In genomic region chr4:5012477-5012876, GRCh38 we compare ENCODE assay signal across 38 cellular contexts. TPM values are rescaled to one million over a fixed set of nuclear protein-coding genes. Genes with fewer than 3 reads are reported as not detected.
"Had no signal": no experiment of that assay in that cellular context is flagged by ENCODE, and none has a peak within 500 bp of the region (broad histone marks: within the 10 kb centered on the region; RNA-seq: fewer than 3 reads in every experiment).

No MANE protein-coding gene starts in this region.

- H3K4me1 Mint-ChIP-seq: activated B cell treated with CpG ODN at 0.5 μM for 24 hours; activated CD4-positive, alpha-beta T cell treated with anti-CD3 and anti-CD28 coated beads, Interleukin-2, amount 10 ng/mL, durations not matched to agents 24 days and 14 days; activated naive CD4-positive, alpha-beta T cell treated with anti-CD3 and anti-CD28 coated beads, Interleukin-2, amount 10 ng/mL, durations not matched to agents 7 days and 5 days; activated naive CD4-positive, alpha-beta T cell treated with anti-CD3 and anti-CD28 coated beads, Interleukin-2, amount 50 U/mL, for 24 hours; activated naive CD8-positive, alpha-beta T cell treated with anti-CD3 and anti-CD28 coated beads, Interleukin-2, amount 10 ng/mL, durations not matched to agents 7 days and 5 days; activated naive CD8-positive, alpha-beta T cell treated with anti-CD3 and anti-CD28 coated beads, Interleukin-2, amount 50 U/mL, for 24 hours; brain; central memory CD8-positive, alpha-beta T cell; T-cell; T-helper 17 cell had no signal

- H3K4me3 ChIP-seq: ascending aorta, cardiac muscle cell had no signal

- H3K9me3 ChIP-seq: ascending aorta had no signal

- H3K27ac Mint-ChIP-seq: activated B cell treated with CpG ODN at 0.5 μM for 24 hours; activated CD4-positive, alpha-beta memory T cell treated with anti-CD3 and anti-CD28 coated beads for 36 hours; activated CD4-positive, alpha-beta T cell treated with anti-CD3 and anti-CD28 coated beads, Interleukin-2, amount 10 ng/mL, durations not matched to agents 24 days and 14 days; activated CD8-positive, alpha-beta T cell treated with anti-CD3 and anti-CD28 coated beads for 36 hours; activated naive CD4-positive, alpha-beta T cell treated with anti-CD3 and anti-CD28 coated beads, Interleukin-2, amount 10 ng/mL, durations not matched to agents 7 days and 5 days; activated naive CD4-positive, alpha-beta T cell treated with anti-CD3 and anti-CD28 coated beads, Interleukin-2, amount 50 U/mL, for 24 hours; activated naive CD8-positive, alpha-beta T cell; activated naive CD8-positive, alpha-beta T cell treated with anti-CD3 and anti-CD28 coated beads, Interleukin-2, amount 10 ng/mL, durations not matched to agents 7 days and 5 days; activated naive CD8-positive, alpha-beta T cell treated with anti-CD3 and anti-CD28 coated beads, Interleukin-2, amount 50 U/mL, for 24 hours; activated T-cell treated with anti-CD3 and anti-CD28 coated beads, Interleukin-2, amount 50 U/mL, for 72 hours; activated T-helper 2 cell treated with anti-CD3 and anti-CD28 coated beads, Interferon-gamma antibody, Interleukin-2, Interleukin-4, amounts not matched to agents 10 μg/mL and 5 μg/mL and 100 μg/mL, durations not matched to agents 14 hours and 24 hours and 36 hours; brain; T-cell; T-helper 17 cell had no signal

- H3K27me3 ChIP-seq: ascending aorta, cardiac muscle cell had no signal

- H3K36me3 Mint-ChIP-seq: activated CD4-positive, alpha-beta memory T cell treated with anti-CD3 and anti-CD28 coated beads for 36 hours; activated naive CD4-positive, alpha-beta T cell treated with anti-CD3 and anti-CD28 coated beads, Interleukin-2, amount 10 ng/mL, durations not matched to agents 7 days and 5 days; activated naive CD4-positive, alpha-beta T cell treated with anti-CD3 and anti-CD28 coated beads, Interleukin-2, amount 50 U/mL, for 24 hours; activated naive CD8-positive, alpha-beta T cell; activated naive CD8-positive, alpha-beta T cell treated with anti-CD3 and anti-CD28 coated beads, Interleukin-2, amount 10 ng/mL, durations not matched to agents 7 days and 5 days; brain; T-cell had no signal

- H3K9me3 Mint-ChIP-seq: activated CD4-positive, alpha-beta memory T cell treated with anti-CD3 and anti-CD28 coated beads for 36 hours; activated CD4-positive, alpha-beta T cell treated with anti-CD3 and anti-CD28 coated beads, Interleukin-2, amount 10 ng/mL, durations not matched to agents 24 days and 14 days; activated CD8-positive, alpha-beta T cell treated with anti-CD3 and anti-CD28 coated beads for 36 hours; activated naive CD4-positive, alpha-beta T cell treated with anti-CD3 and anti-CD28 coated beads, Interleukin-2, amount 10 ng/mL, durations not matched to agents 7 days and 5 days; activated naive CD8-positive, alpha-beta T cell treated with anti-CD3 and anti-CD28 coated beads, Interleukin-2, amount 10 ng/mL, durations not matched to agents 7 days and 5 days; activated naive CD8-positive, alpha-beta T cell treated with anti-CD3 and anti-CD28 coated beads, Interleukin-2, amount 50 U/mL, for 24 hours; activated T-cell treated with anti-CD3 and anti-CD28 coated beads, Interleukin-2, amount 50 U/mL, for 4 hours; activated T-helper 2 cell treated with anti-CD3 and anti-CD28 coated beads, Interferon-gamma antibody, Interleukin-2, Interleukin-4, amounts not matched to agents 10 μg/mL and 5 μg/mL and 100 μg/mL, durations not matched to agents 14 hours and 24 hours and 36 hours; central memory CD8-positive, alpha-beta T cell; T-cell had no signal

- DNase-seq: activated B cell treated with CpG ODN at 0.5 μM for 24 hours; activated CD4-positive, alpha-beta memory T cell treated with anti-CD3 and anti-CD28 coated beads for 36 hours; activated CD4-positive, alpha-beta T cell treated with anti-CD3 and anti-CD28 coated beads for 4 hours; activated CD4-positive, alpha-beta T cell treated with anti-CD3 and anti-CD28 coated beads, Interleukin-2, amount 10 ng/mL, durations not matched to agents 24 days and 14 days; activated CD4-positive, alpha-beta T cell treated with anti-CD3 and anti-CD28 coated beads, Interleukin-2, amount 50 U/mL, for 1 hour; activated CD4-positive, alpha-beta T cell treated with anti-CD3 and anti-CD28 coated beads, Interleukin-2, amount 50 U/mL, for 4 hours; activated CD4-positive, CD25-positive, alpha-beta regulatory T cell treated with anti-CD3 and anti-CD28 coated beads, Interleukin-2, amount 50 U/mL, for 72 hours; activated CD8-positive, alpha-beta memory T cell treated with anti-CD3 and anti-CD28 coated beads, Interleukin-2, amount 50 U/mL, for 4 hours; activated CD8-positive, alpha-beta T cell treated with anti-CD3 and anti-CD28 coated beads for 36 hours; activated effector memory CD4-positive, alpha-beta T cell treated with Interleukin-2 at 50 U/mL for 16 hours; activated gamma-delta T cell; activated naive CD4-positive, alpha-beta T cell treated with anti-CD3 and anti-CD28 coated beads, Interleukin-2, amount 10 ng/mL, durations not matched to agents 7 days and 5 days; activated naive CD4-positive, alpha-beta T cell treated with Interleukin-2 at 50 U/mL for 16 hours; activated naive CD8-positive, alpha-beta T cell treated with anti-CD3 and anti-CD28 coated beads, Interleukin-2, amount 10 ng/mL, durations not matched to agents 7 days and 5 days; activated naive CD8-positive, alpha-beta T cell treated with anti-CD3 and anti-CD28 coated beads, Interleukin-2, amount 50 U/mL, for 24 hours; activated T-cell treated with anti-CD3 and anti-CD28 coated beads for 4 hours; activated T-cell treated with anti-CD3 and anti-CD28 coated beads, Interleukin-2, amount 50 U/mL, for 1 hour; activated T-cell treated with anti-CD3 and anti-CD28 coated beads, Interleukin-2, amount 50 U/mL, for 4 hours; activated T-cell treated with anti-CD3 and anti-CD28 coated beads, Interleukin-2, amount 50 U/mL, for 72 hours; amygdala; anterior cingulate cortex; caudate nucleus; cerebellar nuclear complex; T-cell; T-helper 17 cell had no signal

- H3K4me3 Mint-ChIP-seq: activated B cell treated with CpG ODN at 0.5 μM for 24 hours; activated CD4-positive, alpha-beta memory T cell treated with anti-CD3 and anti-CD28 coated beads for 36 hours; activated CD4-positive, alpha-beta T cell treated with anti-CD3 and anti-CD28 coated beads, Interleukin-2, amount 10 ng/mL, durations not matched to agents 24 days and 14 days; activated CD8-positive, alpha-beta T cell treated with anti-CD3 and anti-CD28 coated beads for 36 hours; activated naive CD4-positive, alpha-beta T cell treated with anti-CD3 and anti-CD28 coated beads, Interleukin-2, amount 10 ng/mL, durations not matched to agents 7 days and 5 days; activated naive CD4-positive, alpha-beta T cell treated with anti-CD3 and anti-CD28 coated beads, Interleukin-2, amount 50 U/mL, for 24 hours; activated naive CD8-positive, alpha-beta T cell; activated naive CD8-positive, alpha-beta T cell treated with anti-CD3 and anti-CD28 coated beads, Interleukin-2, amount 10 ng/mL, durations not matched to agents 7 days and 5 days; activated naive CD8-positive, alpha-beta T cell treated with anti-CD3 and anti-CD28 coated beads, Interleukin-2, amount 50 U/mL, for 24 hours; activated T-cell treated with anti-CD3 and anti-CD28 coated beads, Interleukin-2, amount 50 U/mL, for 4 hours; activated T-cell treated with anti-CD3 and anti-CD28 coated beads, Interleukin-2, amount 50 U/mL, for 72 hours; brain; central memory CD8-positive, alpha-beta T cell; T-cell; T-helper 17 cell had no signal

- FAIRE-seq: bronchial epithelial cell, TTC549 had no signal

- H3K4me1 ChIP-seq: ascending aorta had no signal

- H3K27ac ChIP-seq: ascending aorta, cardiac muscle cell, VCaP had no signal

- H3K36me3 ChIP-seq: ascending aorta, cardiac muscle cell had no signal

- ATAC-seq: activated CD8-positive, alpha-beta T cell treated with anti-CD3 and anti-CD28 coated beads for 36 hours; activated naive CD8-positive, alpha-beta T cell treated with anti-CD3 and anti-CD28 coated beads, Interleukin-2, amount 50 U/mL, for 24 hours; activated T-cell treated with anti-CD3 and anti-CD28 coated beads, Interleukin-2, amount 50 U/mL, for 4 hours; activated T-cell treated with anti-CD3 and anti-CD28 coated beads, Interleukin-2, amount 50 U/mL, for 72 hours; T-cell; T-helper 17 cell had no signal

RNA-seq across cellular contexts. Expression of gene CYTL1, which starts 6.8 kb away (rescaled TPM):
- total RNA-seq: activated B cell treated with CpG ODN at 0.5 μM for 24 hours; activated CD4-positive, alpha-beta memory T cell treated with anti-CD3 and anti-CD28 coated beads for 36 hours; activated CD4-positive, alpha-beta T cell treated with anti-CD3 and anti-CD28 coated beads, Interleukin-2, amount 10 ng/mL, durations not matched to agents 24 days and 14 days; activated CD8-positive, alpha-beta memory T cell treated with anti-CD3 and anti-CD28 coated beads for 36 hours; activated CD8-positive, alpha-beta T cell treated with anti-CD3 and anti-CD28 coated beads for 36 hours; activated naive CD8-positive, alpha-beta T cell treated with anti-CD3 and anti-CD28 coated beads, Interleukin-2, amount 10 ng/mL, durations not matched to agents 7 days and 5 days; activated T-cell treated with anti-CD3 and anti-CD28 coated beads, Interleukin-2, amount 50 U/mL, for 4 hours; activated T-cell treated with anti-CD3 and anti-CD28 coated beads, Interleukin-2, amount 50 U/mL, for 72 hours; activated T-helper 2 cell treated with anti-CD3 and anti-CD28 coated beads, Interferon-gamma antibody, Interleukin-2, Interleukin-4, amounts not matched to agents 10 μg/mL and 5 μg/mL and 100 μg/mL, durations not matched to agents 14 hours and 24 hours and 36 hours; bronchial epithelial cell; T-helper 1 cell treated with Interleukin-12 subunit alpha and Interleukin-12 subunit beta and Interleukin-4 antibody, amounts not matched to agents 30 ng/mL and 1 ng/mL, for 36 hours; T-helper 17 cell; T-helper 2 cell treated with Interferon-gamma antibody and Interleukin-4, amounts not matched to agents 100 ng/mL and 5 ng/mL, for 36 hours had no signal

RNA-seq across cellular contexts. Expression of gene STK32B, which starts 38.8 kb away (rescaled TPM):
- total RNA-seq: activated B cell treated with CpG ODN at 0.5 μM for 24 hours; activated CD4-positive, alpha-beta memory T cell treated with anti-CD3 and anti-CD28 coated beads for 36 hours; activated CD4-positive, alpha-beta T cell treated with anti-CD3 and anti-CD28 coated beads, Interleukin-2, amount 10 ng/mL, durations not matched to agents 24 days and 14 days; activated CD8-positive, alpha-beta memory T cell treated with anti-CD3 and anti-CD28 coated beads for 36 hours; activated CD8-positive, alpha-beta T cell treated with anti-CD3 and anti-CD28 coated beads for 36 hours; activated naive CD8-positive, alpha-beta T cell treated with anti-CD3 and anti-CD28 coated beads, Interleukin-2, amount 10 ng/mL, durations not matched to agents 7 days and 5 days; activated T-cell treated with anti-CD3 and anti-CD28 coated beads, Interleukin-2, amount 50 U/mL, for 4 hours; activated T-cell treated with anti-CD3 and anti-CD28 coated beads, Interleukin-2, amount 50 U/mL, for 72 hours; activated T-helper 2 cell treated with anti-CD3 and anti-CD28 coated beads, Interferon-gamma antibody, Interleukin-2, Interleukin-4, amounts not matched to agents 10 μg/mL and 5 μg/mL and 100 μg/mL, durations not matched to agents 14 hours and 24 hours and 36 hours; cardiac muscle cell; T-helper 1 cell treated with Interleukin-12 subunit alpha and Interleukin-12 subunit beta and Interleukin-4 antibody, amounts not matched to agents 30 ng/mL and 1 ng/mL, for 36 hours; T-helper 2 cell treated with Interferon-gamma antibody and Interleukin-4, amounts not matched to agents 100 ng/mL and 5 ng/mL, for 36 hours had no signal
- polyA plus RNA-seq: cardiac muscle cell had no signal
